ENCODE assay signal across 16 cellular contexts in genomic region chr10:63145782-63146181, GRCh38. TPM values are rescaled to one million over a fixed set of nuclear protein-coding genes. Genes with fewer than 3 reads are reported as not detected.
A peak's percentile ranks its signal among the peaks of the same experiment; 100 is the strongest.
DNase-seq lines count a peak whose midpoint lies in the region; ATAC-seq, FAIRE-seq and TF ChIP-seq lines count a peak whose summit lies in the region.
"Had no signal": no experiment of that assay in that cellular context is flagged by ENCODE, and none has a peak within 500 bp of the region (broad histone marks: within the 10 kb centered on the region; RNA-seq: fewer than 3 reads in every experiment).

No MANE protein-coding gene starts in this region.

- H3K79me2 ChIP-seq in PC-3 (ENCODE audit: low read length): peaks cover 90% of the 10 kb centered on the region

- no peak overlapping the region for H3K27ac Mint-ChIP-seq in memory B cell
- H3K27ac Mint-ChIP-seq: H9 had no signal

- TF ChIP-seq CTCF in PC-3 (conservative IDR thresholded peaks at IDR 0.05; ENCODE audit: low read depth, low read length): no peak
- TF ChIP-seq CTCF in kidney (IDR thresholded peaks at IDR 0.05; ENCODE audit: borderline replicate concordance, extremely low read depth, insufficient read depth): no peak

- in situ Hi-C loops in HAP-1 (cut with MboI; ENCODE audit: low sequenced_read_pairs): no loop called here

- CTCF ChIA-PET in PC-3 (lab: Charles Lee): interaction anchor here (0.8 to 1.3 kb wide), 2 partner anchors 11 to 21 kb away, joined by 4 to 6 read pairs; no protein-coding TSS in a partner anchor

- ATAC-seq in GM18502 (IDR thresholded peaks at IDR 0.05; ENCODE audit: poor library complexity, unreplicated experiment): peak; percentile 80
- peak; percentile 29; the same call in 1 of the 2 replicates for ATAC-seq in PC-3
- ATAC-seq in memory B cell (ENCODE audit: low read depth): peak; percentile 54
- ATAC-seq in HG03521 (IDR thresholded peaks at IDR 0.05; ENCODE audit: unreplicated experiment): no peak

- no TSS peak for BruUV-seq in PC-3 (replicated peaks; lab: Mats Ljungman, UMichigan)

- no peaks in the 10 kb centered on the region for H3K27me3 ChIP-seq in HAP-1 (ENCODE audit: low read depth)
- no peaks in the 10 kb centered on the region for H3K27me3 ChIP-seq in PC-3 (ENCODE audit: low read length)
- H3K27me3 ChIP-seq: brain microvascular endothelial cell, tibial nerve had no signal

- no peaks in the 10 kb centered on the region for H3F3A ChIP-seq in PC-3 (ENCODE audit: low read length, unreplicated experiment)

- no peaks in the 10 kb centered on the region for H3K9me3 ChIP-seq in HAP-1
- no peaks in the 10 kb centered on the region for H3K9me3 ChIP-seq in PC-3 (ENCODE audit: low read length)
- no peaks in the 10 kb centered on the region for H3K9me3 ChIP-seq in kidney (ENCODE audit: control insufficient read depth in 1 of 2, low read length in 2 of 2)
- H3K9me3 ChIP-seq: tibial nerve had no signal

- peaks cover 6% of the 10 kb centered on the region; the same call in 1 of the 2 replicates for H4K20me1 ChIP-seq in PC-3 (ENCODE audit: low read length)

- peaks cover 24% of the 10 kb centered on the region for H3K36me3 Mint-ChIP-seq in memory B cell

- H3K4me2 ChIP-seq in PC-3 (ENCODE audit: low read length): no peak overlapping the region

- POLR2A ChIA-PET in PC-3 (lab: Charles Lee; ENCODE audit: unreplicated experiment): no interaction called here

- peak; percentile 10 to 80 for DNase-seq in HAP-1 (ENCODE audit: low spot score in 2 of 2)
- DNase-seq in PC-3: no peak
- DNase-seq in memory B cell (ENCODE audit: low spot score in 2 of 2): no peak
- no peak for DNase-seq in stimulated activated CD4-positive, alpha-beta T cell treated with anti-CD3 and anti-CD28 coated beads, Interleukin-4, amount 100 ng/mL, for 24 hours
- no peak for DNase-seq in kidney
- DNase-seq in activated CD8-positive, alpha-beta memory T cell treated with anti-CD3 and anti-CD28 coated beads for 24 hours: no peak
- DNase-seq: brain microvascular endothelial cell, H9, head of caudate nucleus, KG1, NCI-H2081, SIG-M5 had no signal

- peaks cover 23% of the 10 kb centered on the region for H3K4me1 Mint-ChIP-seq in memory B cell

- no peaks in the 10 kb centered on the region for H3K27me3 Mint-ChIP-seq in memory B cell

- FAIRE-seq in kidney (lab: Jason Lieb, UNC): no peak
- FAIRE-seq: TTC549 had no signal

- H3K4me3 ChIP-seq in HAP-1: no peak overlapping the region
- no peak overlapping the region for H3K4me3 ChIP-seq in PC-3 (ENCODE audit: low read length)
- no peak overlapping the region for H3K4me3 ChIP-seq in kidney (ENCODE audit: low read length in 2 of 2)
- H3K4me3 ChIP-seq: tibial nerve had no signal

- H3K9me3 Mint-ChIP-seq in memory B cell: no peaks in the 10 kb centered on the region
- H3K9me3 Mint-ChIP-seq: H9 had no signal

- no peaks in the 10 kb centered on the region for H3K9me2 ChIP-seq in PC-3 (replicated peaks; ENCODE audit: low read length)

- intact Hi-C loops in PC-3 (cut with micrococcal nuclease): no loop called here
- intact Hi-C loops in kidney (cut with DNase I): no loop called here

- no peak overlapping the region for H2AFZ ChIP-seq in PC-3 (ENCODE audit: low read length)

- H3K4me1 ChIP-seq in HAP-1 (peaks cover 9% of the 10 kb centered on the region), PC-3 (ENCODE audit: insufficient read depth, low read length) (no peaks in the 10 kb centered on the region), kidney (ENCODE audit: control insufficient read depth in 1 of 2, insufficient read depth in 1 of 2, low read depth in 1 of 2, low read length in 2 of 2) (no peaks in the 10 kb centered on the region)

- H3K9ac ChIP-seq in PC-3 (ENCODE audit: low read length): no peak overlapping the region
- no peak overlapping the region for H3K9ac ChIP-seq in kidney (ENCODE audit: low read length in 2 of 2)

- H3K36me3 ChIP-seq in HAP-1 (replicated peaks): 0 out of 2 replicates have a peak, but pooled peaks cover under 1% of the 10 kb centered on the region
- H3K36me3 ChIP-seq in PC-3 (ENCODE audit: low read depth, low read length): peaks cover 37% of the 10 kb centered on the region
- peaks cover 0 to 2% of the 10 kb centered on the region in 2 donors for H3K36me3 ChIP-seq in kidney (ENCODE audit: control insufficient read depth in 1 of 2, insufficient read depth in 2 of 2, low read length in 2 of 2)

- H3K27ac ChIP-seq in PC-3 (ENCODE audit: low read length) (no peak overlapping the region), kidney (ENCODE audit: low read depth in 2 of 2, low read length in 2 of 2) (no peak overlapping the region)
- H3K27ac ChIP-seq: brain microvascular endothelial cell had no signal

- no peak overlapping the region for H3K4me3 Mint-ChIP-seq in memory B cell
- H3K4me3 Mint-ChIP-seq: H9 had no signal

RNA-seq across cellular contexts. Expression of gene NRBF2, which starts 12.7 kb away (rescaled TPM):
- 43.4 and 44.4 TPM in 2 replicates for total RNA-seq in PC-3 (2014; rRNA removed)
- total RNA-seq in kidney: 15.8 TPM
- 11.2 TPM for polyA plus RNA-seq in kidney (ENCODE audit: insufficient read depth, low read depth, low replicate concordance)

Comparison
In these comparisons a context has a peak if more than half of its experiments do, and no peak if none do; other contexts are left out.
1. DNase-seq: peak in HAP-1 (2 of 2); none in PC-3 (single experiment), memory B cell (0 of 2), stimulated activated CD4-positive, alpha-beta T cell treated with anti-CD3 and anti-CD28 coated beads, Interleukin-4, amount 100 ng/mL, for 24 hours (single experiment), kidney (single experiment) and activated CD8-positive, alpha-beta memory T cell treated with anti-CD3 and anti-CD28 coated beads for 24 hours (single experiment).